ENCODE assay signal across 14 cellular contexts in the genomic region with DNA sequence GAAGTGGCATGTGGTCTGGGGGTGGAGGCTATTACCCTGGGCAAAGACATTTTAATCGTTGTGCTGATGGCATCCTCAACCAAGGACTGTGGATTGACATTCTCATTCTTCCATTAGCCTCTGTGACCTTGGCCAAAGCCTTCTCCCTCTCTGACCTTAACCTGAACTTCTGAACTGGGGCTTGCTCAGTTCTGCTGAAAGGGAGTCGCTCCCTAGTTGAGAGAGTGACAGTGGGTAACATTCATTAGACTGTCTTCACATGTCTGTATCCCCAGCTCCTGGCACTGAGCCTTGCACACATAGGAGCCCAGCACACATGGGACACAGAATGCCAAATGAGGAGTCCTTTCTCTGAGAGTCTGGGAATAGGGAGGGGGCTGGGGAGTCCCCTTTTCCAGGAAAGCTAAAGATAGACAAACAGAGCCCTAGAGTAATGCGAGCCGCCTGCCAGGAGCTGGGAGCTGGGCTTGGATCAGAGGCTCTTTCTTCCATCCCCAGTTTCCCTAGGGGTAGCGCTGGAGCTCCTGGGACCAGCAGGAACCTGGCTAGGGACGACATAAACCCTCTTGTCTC. TPM values are rescaled to one million over a fixed set of nuclear protein-coding genes. Genes with fewer than 3 reads are reported as not detected.
DNase-seq lines count a peak whose midpoint lies in the region; ATAC-seq and TF ChIP-seq lines count a peak whose summit lies in the region.
"Had no signal": no experiment of that assay in that cellular context is flagged by ENCODE, and none has a peak within 500 bp of the region (broad histone marks: within the 10 kb centered on the region; RNA-seq: fewer than 3 reads in every experiment).

No MANE protein-coding gene starts in this region.

- peak overlapping the region; percentile 56 to 76 for H3K27ac ChIP-seq in ascending aorta
- peak overlapping the region; percentile 82 for H3K27ac ChIP-seq in left ventricle myocardium inferior (replicated peaks)
- peak overlapping the region; percentile 74 for H3K27ac ChIP-seq in skeletal muscle tissue (ENCODE audit: low read depth, low read length)
- H3K27ac ChIP-seq: C4-2B had no signal

- ATAC-seq in GM18517 (IDR thresholded peaks at IDR 0.05; ENCODE audit: unreplicated experiment) (no peak), HG03469 (IDR thresholded peaks at IDR 0.05; ENCODE audit: unreplicated experiment) (no peak)
- ATAC-seq: activated T-cell treated with anti-CD3 and anti-CD28 coated beads, Interleukin-2, amount 50 U/mL, for 4 hours had no signal

- H3K4me1 ChIP-seq in ascending aorta, result peaks cover 12 to 13% of the 10 kb centered on the region in 2 donors
- H3K4me1 ChIP-seq in left ventricle myocardium inferior, result peaks cover 43% of the 10 kb centered on the region
- H3K4me1 ChIP-seq in skeletal muscle tissue (ENCODE audit: control insufficient read depth in 3 of 3, insufficient read depth in 3 of 3, low read length in 3 of 3), result peaks cover 29 to 55% (median 39%) of the 10 kb centered on the region in 3 donors

- H3K9ac ChIP-seq in skeletal muscle tissue (ENCODE audit: low read depth in 1 of 3, low read length in 3 of 3), result peak overlapping the region in 2 of 3 donors; percentile 27 to 64

- H3K36me3 ChIP-seq in ascending aorta (no peaks in the 10 kb centered on the region), left ventricle myocardium inferior (peaks cover 8% of the 10 kb centered on the region), skeletal muscle tissue (ENCODE audit: control insufficient read depth in 3 of 3, insufficient read depth in 3 of 3, low read length in 3 of 3) (peaks cover 2 to 5% (median 4%) of the 10 kb centered on the region in 3 donors)

- no peak for TF ChIP-seq CTCF in ascending aorta (IDR thresholded peaks at IDR 0.05)
- TF ChIP-seq CTCF in left ventricle myocardium inferior (IDR thresholded peaks at IDR 0.05; ENCODE audit: borderline replicate concordance), result no peak

- H3K9me3 ChIP-seq in ascending aorta (no peaks in the 10 kb centered on the region), left ventricle myocardium inferior (replicated peaks) (no peaks in the 10 kb centered on the region), skeletal muscle tissue (ENCODE audit: control insufficient read depth in 3 of 3, low read length in 3 of 3) (no peaks in the 10 kb centered on the region)

- H3K4me3 ChIP-seq in ascending aorta (peak overlapping the region in 1 of 2 donors; percentile 23), left ventricle myocardium inferior (peak overlapping the region; percentile 33), skeletal muscle tissue (ENCODE audit: low read length in 3 of 3) (peak overlapping the region; percentile 34 to 54 (median 45))

- intact Hi-C loops in ascending aorta (cut with DNase I) (no loop called here), left ventricle myocardium inferior (cut with micrococcal nuclease) (loop anchor here (10.0 kb wide), 1 partner anchor 280 kb away; no protein-coding TSS in a partner anchor)

- DNase-seq in D341Med (ENCODE audit: low spot score), result peak; percentile 82
- DNase-seq in ascending aorta (ENCODE audit: low spot score in 2 of 2), result peak in 1 of 2 donors; percentile 70
- DNase-seq in left ventricle myocardium inferior, result peak; percentile 67
- DNase-seq in superior temporal gyrus (ENCODE audit: extremely low spot score), result no peak
- DNase-seq in cerebellar cortex (ENCODE audit: low spot score), result no peak
- DNase-seq: activated CD4-positive, CD25-positive, alpha-beta regulatory T cell; activated T-cell treated with anti-CD3 and anti-CD28 coated beads, Interleukin-2, amount 50 U/mL, for 4 hours; HFFc6; stimulated activated CD4-positive, alpha-beta T cell treated with anti-CD3 and anti-CD28 coated beads, Interleukin-2, amount 100 ng/mL, for 24 hours had no signal

- H3K27me3 ChIP-seq in ascending aorta, result no peaks in the 10 kb centered on the region
- H3K27me3 ChIP-seq in left ventricle myocardium inferior (ENCODE audit: low read depth), result no peaks in the 10 kb centered on the region
- no peaks in the 10 kb centered on the region for H3K27me3 ChIP-seq in skeletal muscle tissue (ENCODE audit: control insufficient read depth in 3 of 3, insufficient read depth in 3 of 3, low read length in 3 of 3)

RNA-seq across cellular contexts. Expression of a gene that starts 2.6 kb away (rescaled TPM):
- total RNA-seq in ascending aorta, result not detected
- 0.44 TPM for total RNA-seq in left ventricle myocardium inferior
- 2.1 TPM for total RNA-seq in skeletal muscle tissue
- total RNA-seq: activated T-cell treated with anti-CD3 and anti-CD28 coated beads, Interleukin-2, amount 50 U/mL, for 4 hours; HFFc6; lower leg skin had no signal

RNA-seq across cellular contexts. Expression of a gene that starts 56.8 kb away (rescaled TPM):
- 46.6 TPM for total RNA-seq in ascending aorta
- 52.6 TPM for total RNA-seq in left ventricle myocardium inferior
- total RNA-seq in skeletal muscle tissue, result 23.5 TPM

Comparison
In these comparisons a context has a peak if more than half of its experiments do, and no peak if none do; other contexts are left out.
1. DNase-seq: peak in D341Med (single experiment) and left ventricle myocardium inferior (single experiment); none in superior temporal gyrus (single experiment) and cerebellar cortex (single experiment).
2. Peak in every context shown above with its lines, with median percentiles within 50 percentile points of each other: H3K27ac ChIP-seq.